Comparison of ENCODE assay signal across 29 cellular contexts in genomic region chr5:136439367-136439766, GRCh38.
"Had no signal": no experiment of that assay in that cellular context is flagged by ENCODE, and none has a peak within 500 bp of the region (broad histone marks: within the 10 kb centered on the region; RNA-seq: fewer than 3 reads in every experiment).

No MANE protein-coding gene starts in this region.

- H3K36me3 Mint-ChIP-seq: stimulated activated effector memory CD8-positive, alpha-beta T cell treated with anti-CD3 and anti-CD28 coated beads, Interleukin-12 subunit alpha, Interleukin-12 subunit beta, amount 100 ng/mL, for 72 hours; stimulated activated memory B cell treated with anti-CD40 and anti-IgM and Interleukin-4, amounts not matched to agents 10 μg/mL and 1 μg/mL and 100 μg/mL, for 72 hours; stimulated activated naive B cell treated with anti-CD40 and anti-IgM and Interleukin-4, amounts not matched to agents 10 μg/mL and 1 μg/mL and 100 μg/mL, for 72 hours; type B pancreatic cell had no signal

- H3K4me1 ChIP-seq: stomach, suprapubic skin, testis, thyroid gland, tibial artery, tibial nerve, transverse colon, upper lobe of left lung, upper lobe of right lung, uterus, vagina had no signal

- ATAC-seq: stimulated activated effector memory CD8-positive, alpha-beta T cell treated with anti-CD3 and anti-CD28 coated beads, Interleukin-12 subunit alpha, Interleukin-12 subunit beta, amount 100 ng/mL, for 72 hours; stimulated activated memory B cell treated with anti-CD40 and anti-IgM and Interleukin-4, amounts not matched to agents 10 μg/mL and 1 μg/mL and 100 μg/mL, for 72 hours; stimulated activated naive B cell treated with anti-CD40 and anti-IgM and Interleukin-4, amounts not matched to agents 10 μg/mL and 1 μg/mL and 100 μg/mL, for 72 hours; stimulated activated naive CD8-positive, alpha-beta T cell treated with anti-CD3 and anti-CD28 coated beads, Interleukin-15, amount 100 ng/mL, for 72 hours; stimulated activated naive CD8-positive, alpha-beta T cell treated with anti-CD3 and anti-CD28 coated beads, Interleukin-15, Interleukin-2, amounts not matched to agents 100 U/mL and 50 U/mL, for 24 hours; upper lobe of right lung had no signal

- H3K27me3 Mint-ChIP-seq: stimulated activated memory B cell treated with anti-CD40 and anti-IgM and Interleukin-4, amounts not matched to agents 10 μg/mL and 1 μg/mL and 100 μg/mL, for 72 hours; stimulated activated naive B cell treated with anti-CD40 and anti-IgM and Interleukin-4, amounts not matched to agents 10 μg/mL and 1 μg/mL and 100 μg/mL, for 72 hours; stimulated activated naive CD8-positive, alpha-beta T cell treated with anti-CD3 and anti-CD28 coated beads, Interleukin-15, amount 100 ng/mL, for 72 hours; stimulated activated naive CD8-positive, alpha-beta T cell treated with anti-CD3 and anti-CD28 coated beads, Interleukin-15, Interleukin-2, amounts not matched to agents 100 ng/mL and 50 ng/mL, for 24 hours had no signal

- H3K27ac ChIP-seq: stomach, suprapubic skin, testis, thoracic aorta, thyroid gland, tibial artery, tibial nerve, transverse colon, upper lobe of left lung, upper lobe of right lung, uterus, vagina had no signal

- H3K27ac Mint-ChIP-seq: stimulated activated effector memory CD8-positive, alpha-beta T cell treated with anti-CD3 and anti-CD28 coated beads, Interleukin-12 subunit alpha, Interleukin-12 subunit beta, amount 100 ng/mL, for 72 hours; stimulated activated memory B cell treated with anti-CD40 and anti-IgM and Interleukin-4, amounts not matched to agents 10 μg/mL and 1 μg/mL and 100 μg/mL, for 72 hours; stimulated activated naive B cell treated with anti-CD40 and anti-IgM and Interleukin-4, amounts not matched to agents 10 μg/mL and 1 μg/mL and 100 μg/mL, for 72 hours; stimulated activated naive CD8-positive, alpha-beta T cell treated with anti-CD3 and anti-CD28 coated beads, Interleukin-15, amount 100 ng/mL, for 72 hours; stimulated activated naive CD8-positive, alpha-beta T cell treated with anti-CD3 and anti-CD28 coated beads, Interleukin-15, Interleukin-2, amounts not matched to agents 100 ng/mL and 50 ng/mL, for 24 hours; type B pancreatic cell had no signal

- H3K4me1 Mint-ChIP-seq: stimulated activated effector memory CD8-positive, alpha-beta T cell treated with anti-CD3 and anti-CD28 coated beads, Interleukin-12 subunit alpha, Interleukin-12 subunit beta, amount 100 ng/mL, for 72 hours; stimulated activated memory B cell treated with anti-CD40 and anti-IgM and Interleukin-4, amounts not matched to agents 10 μg/mL and 1 μg/mL and 100 μg/mL, for 72 hours; stimulated activated naive B cell treated with anti-CD40 and anti-IgM and Interleukin-4, amounts not matched to agents 10 μg/mL and 1 μg/mL and 100 μg/mL, for 72 hours; stimulated activated naive CD8-positive, alpha-beta T cell treated with anti-CD3 and anti-CD28 coated beads, Interleukin-15, amount 100 ng/mL, for 72 hours had no signal

- H3K9me3 ChIP-seq: suprapubic skin, testis, thoracic aorta, thyroid gland, transverse colon, upper lobe of left lung, upper lobe of right lung, uterus, vagina had no signal

- FAIRE-seq: urothelium cell line had no signal

- H3K36me3 ChIP-seq: stomach, suprapubic skin, thoracic aorta, thyroid gland, tibial artery, tibial nerve, transverse colon, upper lobe of left lung, upper lobe of right lung, uterus, vagina had no signal

- H3K4me3 Mint-ChIP-seq: stimulated activated effector memory CD8-positive, alpha-beta T cell treated with anti-CD3 and anti-CD28 coated beads, Interleukin-12 subunit alpha, Interleukin-12 subunit beta, amount 100 ng/mL, for 72 hours; stimulated activated memory B cell treated with anti-CD40 and anti-IgM and Interleukin-4, amounts not matched to agents 10 μg/mL and 1 μg/mL and 100 μg/mL, for 72 hours; stimulated activated naive B cell treated with anti-CD40 and anti-IgM and Interleukin-4, amounts not matched to agents 10 μg/mL and 1 μg/mL and 100 μg/mL, for 72 hours; stimulated activated naive CD8-positive, alpha-beta T cell treated with anti-CD3 and anti-CD28 coated beads, Interleukin-15, amount 100 ng/mL, for 72 hours; stimulated activated naive CD8-positive, alpha-beta T cell treated with anti-CD3 and anti-CD28 coated beads, Interleukin-15, Interleukin-2, amounts not matched to agents 100 ng/mL and 50 ng/mL, for 24 hours; type B pancreatic cell had no signal

- H3K9me3 Mint-ChIP-seq: type B pancreatic cell had no signal

- DNase-seq: stimulated activated CD4-positive, alpha-beta T cell treated with anti-CD3 and anti-CD28 coated beads, Interleukin-2, amount 100 ng/mL, for 48 hours; stimulated activated CD4-positive, alpha-beta T cell treated with anti-CD3 and anti-CD28 coated beads, Interleukin-4, amount 100 ng/mL, for 1 hour; stimulated activated CD4-positive, alpha-beta T cell treated with anti-CD3 and anti-CD28 coated beads, Interleukin-4, amount 100 ng/mL, for 24 hours; stimulated activated CD4-positive, alpha-beta T cell treated with anti-CD3 and anti-CD28 coated beads, Interleukin-4, amount 100 ng/mL, for 4 hours; stimulated activated CD8-positive, alpha-beta memory T cell treated with anti-CD3 and anti-CD28 coated beads, Interleukin-4, amount 100 ng/mL, for 48 hours; stimulated activated naive B cell treated with anti-CD40 and anti-IgM and Interleukin-4, amounts not matched to agents 10 μg/mL and 1 μg/mL and 100 μg/mL, for 72 hours; stimulated activated naive CD4-positive, alpha-beta T cell; stimulated activated naive CD4-positive, alpha-beta T cell treated with Interleukin-2 at 50 U/mL for 16 hours; stimulated activated naive CD8-positive, alpha-beta T cell treated with anti-CD3 and anti-CD28 coated beads, Interleukin-15, amount 100 ng/mL, for 72 hours; stimulated activated naive CD8-positive, alpha-beta T cell treated with anti-CD3 and anti-CD28 coated beads, Interleukin-15, Interleukin-2, amounts not matched to agents 100 U/mL and 50 U/mL, for 24 hours; stomach; substantia nigra; testis; thyroid gland; tibial artery; transverse colon; trophoblast cell; upper lobe of left lung; upper lobe of right lung; uterus had no signal

- H3K27me3 ChIP-seq: suprapubic skin, testis, thyroid gland, tibial artery, tibial nerve, transverse colon, upper lobe of left lung, upper lobe of right lung, uterus, vagina had no signal

- H3K4me3 ChIP-seq: stomach, suprapubic skin, testis, thoracic aorta, thyroid gland, tibial artery, tibial nerve, transverse colon, upper lobe of left lung, upper lobe of right lung, uterus, vagina had no signal
